Comparison of ENCODE assay signal across 8 cellular contexts in genomic region chr2:84939426-84940087, GRCh38. TPM values are rescaled to one million over a fixed set of nuclear protein-coding genes. Genes with fewer than 3 reads are reported as not detected.
DNase-seq lines count a peak whose midpoint lies in the region; ATAC-seq and TF ChIP-seq lines count a peak whose summit lies in the region.

No MANE protein-coding gene starts in this region.

- H3K9me3 Mint-ChIP-seq in GM23338, result no peaks in the 10 kb centered on the region
- H3K9me3 Mint-ChIP-seq in activated T-cell treated with anti-CD3 and anti-CD28 coated beads, Interleukin-2, amount 50 U/mL, for 72 hours, result peaks cover 0 to 2% of the 10 kb centered on the region in 2 donors

- H3K79me2 ChIP-seq in GM23338 (replicated peaks; ENCODE audit: insufficient read depth), result no peaks in the 10 kb centered on the region

- TF ChIP-seq CTCF in GM12865 (IDR thresholded peaks at IDR 0.05; ENCODE audit: insufficient read depth, low read depth, low read length, missing control alignments) (no peak), GM23338 (conservative IDR thresholded peaks at IDR 0.05; ENCODE audit: low read depth in 2 of 2) (no peak), sigmoid colon (IDR thresholded peaks at IDR 0.05) (no peak)

- H3K9me3 ChIP-seq in sigmoid colon, result no peaks in the 10 kb centered on the region

- H3K4me1 ChIP-seq in GM23338 (ENCODE audit: insufficient read depth) (peaks cover 19% of the 10 kb centered on the region), sigmoid colon (no peaks in the 10 kb centered on the region)

- intact Hi-C loops in sigmoid colon (cut with DNase I), result no loop called here

- no peaks in the 10 kb centered on the region; the same call in 1 of the 2 replicates for H4K20me1 ChIP-seq in GM23338 (replicated peaks; ENCODE audit: insufficient read depth)

- H3K4me2 ChIP-seq in GM23338, result peak overlapping the region; percentile 66

- H3K27me3 Mint-ChIP-seq in GM23338 (ENCODE audit: insufficient read depth, low read depth, poor library complexity), result peaks cover 16% of the 10 kb centered on the region
- H3K27me3 Mint-ChIP-seq in activated T-cell treated with anti-CD3 and anti-CD28 coated beads, Interleukin-2, amount 50 U/mL, for 72 hours (ENCODE audit: low read depth), result no peaks in the 10 kb centered on the region

- DNase-seq in GM12865 (ENCODE audit: low read depth) (peak; percentile 100), GM23338 (ENCODE audit: low spot score) (no peak), NAMALWA (ENCODE audit: low spot score) (peak; percentile 95), sigmoid colon (peak; percentile 41), cortex of kidney (lab: John Stamatoyannopoulos, UW) (no peak), putamen (ENCODE audit: low spot score) (no peak), iPS-NIHi11 (ENCODE audit: low spot score) (no peak)
- peak; percentile 81 to 85 for DNase-seq in activated T-cell treated with anti-CD3 and anti-CD28 coated beads, Interleukin-2, amount 50 U/mL, for 72 hours

- H2AFZ ChIP-seq in GM23338, result peak overlapping the region; percentile 61

- H3F3A ChIP-seq in GM23338 (replicated peaks; ENCODE audit: low read depth), result no peaks in the 10 kb centered on the region

- ATAC-seq in GM23338, result peak; percentile 37
- peak; percentile 75 to 81 for ATAC-seq in activated T-cell treated with anti-CD3 and anti-CD28 coated beads, Interleukin-2, amount 50 U/mL, for 72 hours (replicated peaks in 1 of 2)

- H3K4me3 Mint-ChIP-seq in GM23338, result peak overlapping the region; percentile 39; the same call in 1 of the 3 replicates
- peak overlapping the region; percentile 82 to 87 for H3K4me3 Mint-ChIP-seq in activated T-cell treated with anti-CD3 and anti-CD28 coated beads, Interleukin-2, amount 50 U/mL, for 72 hours

- H3K4me1 Mint-ChIP-seq in GM23338, result peaks cover 29% of the 10 kb centered on the region
- peaks cover 85% of the 10 kb centered on the region for H3K4me1 Mint-ChIP-seq in activated T-cell treated with anti-CD3 and anti-CD28 coated beads, Interleukin-2, amount 50 U/mL, for 72 hours (ENCODE audit: low read depth)

- no peak for TF ChIP-seq EP300 in sigmoid colon (IDR thresholded peaks at IDR 0.05)

- H3K27ac ChIP-seq in GM23338 (ENCODE audit: low read depth), result peak overlapping the region; percentile 34; the same call in 1 of the 2 replicates
- no peak overlapping the region for H3K27ac ChIP-seq in sigmoid colon

- peak overlapping the region; percentile 59 for H3K4me3 ChIP-seq in GM12865 (ENCODE audit: low read depth, low read length)
- H3K4me3 ChIP-seq in GM23338, result no peak overlapping the region
- no peak overlapping the region for H3K4me3 ChIP-seq in sigmoid colon

- no peaks in the 10 kb centered on the region for H3K36me3 Mint-ChIP-seq in GM23338 (ENCODE audit: low read depth)
- H3K36me3 Mint-ChIP-seq in activated T-cell treated with anti-CD3 and anti-CD28 coated beads, Interleukin-2, amount 50 U/mL, for 72 hours (ENCODE audit: insufficient read depth in 2 of 2), result peaks cover 2 to 8% of the 10 kb centered on the region in 2 donors

- 20 to 30% methylated on average over 9 of the region's 9 CpGs for WGBS in sigmoid colon, 2 donors

- no peak for TF ChIP-seq POLR2A in sigmoid colon (IDR thresholded peaks at IDR 0.05)

- H3K9me2 ChIP-seq in GM23338 (ENCODE audit: insufficient read depth), result no peaks in the 10 kb centered on the region

- H3K27me3 ChIP-seq in GM23338 (ENCODE audit: insufficient read depth), result no peaks in the 10 kb centered on the region
- H3K27me3 ChIP-seq in sigmoid colon, result no peaks in the 10 kb centered on the region

- H3K36me3 ChIP-seq in GM23338 (ENCODE audit: insufficient read depth) (no peaks in the 10 kb centered on the region), sigmoid colon (no peaks in the 10 kb centered on the region)

- peak overlapping the region; percentile 71 for H3K27ac Mint-ChIP-seq in GM23338
- peak overlapping the region; percentile 92 for H3K27ac Mint-ChIP-seq in activated T-cell treated with anti-CD3 and anti-CD28 coated beads, Interleukin-2, amount 50 U/mL, for 72 hours

TF ChIP-seq in GM23338, 12 proteins besides CTCF, POLR2A, EP300 and RAD21 (continues in another document):
- TF ChIP-seq EZH2phosphoT487 (IDR thresholded peaks at IDR 0.05; ENCODE audit: unreplicated experiment) (no peak), EZH2 (IDR thresholded peaks at IDR 0.05; ENCODE audit: low read depth, unreplicated experiment) (no peak), REST (IDR thresholded peaks at IDR 0.05; ENCODE audit: unreplicated experiment) (no peak), ZNF331 (CRISPR knock-in tag; IDR thresholded peaks at IDR 0.05; ENCODE audit: low read depth) (no peak), JUNB (IDR thresholded peaks at IDR 0.05; ENCODE audit: unreplicated experiment) (no peak)

RNA-seq across cellular contexts. Expression of gene KCMF1, which starts 31.4 kb away (rescaled TPM):
- total RNA-seq in GM23338 (2014; rRNA removed; shearing (Covaris generic)), result 120 and 129 TPM in 2 replicates
- 29.3 and 39.4 TPM in 2 replicates for polyA plus RNA-seq in GM23338 (2016; fragmentation: Nextera tagmentation; extraction: Ambion mirVana)
- total RNA-seq in activated T-cell treated with anti-CD3 and anti-CD28 coated beads, Interleukin-2, amount 50 U/mL, for 72 hours, result 100 to 1,000 TPM; 115 to 139 TPM
- 10 to 100 TPM; 35.7 to 64.5 (median 39.6) TPM for total RNA-seq in sigmoid colon
- 10 to 100 TPM; 44.6 to 73.1 (median 64.3) TPM for polyA plus RNA-seq in sigmoid colon

RNA-seq across cellular contexts. Expression of gene TMSB10, which starts 34.1 kb away (rescaled TPM):
- total RNA-seq in GM23338 (2014; rRNA removed; shearing (Covaris generic)), result 834 and 976 TPM in 2 replicates
- polyA plus RNA-seq in GM23338 (2016; fragmentation: Nextera tagmentation; extraction: Ambion mirVana), result 2,942 and 3,166 TPM in 2 replicates
- 1,000 to 10,000 TPM in 1 of 2 donors, 100 to 1,000 TPM in 1; 884 to 1,078 TPM for total RNA-seq in activated T-cell treated with anti-CD3 and anti-CD28 coated beads, Interleukin-2, amount 50 U/mL, for 72 hours
- 1,000 to 10,000 TPM; 1,887 to 2,459 (median 2,033) TPM for total RNA-seq in sigmoid colon
- polyA plus RNA-seq in sigmoid colon, result 1,000 to 10,000 TPM; 3,723 to 4,314 (median 4,173) TPM

RNA-seq across cellular contexts. Expression of gene TRABD2A, which starts 58.7 kb away (rescaled TPM):
- 12.1 and 15.7 TPM in 2 replicates for total RNA-seq in GM23338 (2014; rRNA removed; shearing (Covaris generic))
- polyA plus RNA-seq in GM23338 (2016; fragmentation: Nextera tagmentation; extraction: Ambion mirVana), result 5.5 and 6.0 TPM in 2 replicates
- total RNA-seq in activated T-cell treated with anti-CD3 and anti-CD28 coated beads, Interleukin-2, amount 50 U/mL, for 72 hours, result 10 to 100 TPM; 35.1 to 39.4 TPM
- 1 to 10 TPM in 1 of 4 donors, under 1 TPM in 3; 0.16 to 3.6 (median 0.65) TPM for total RNA-seq in sigmoid colon
- 10 to 100 TPM; 16.8 to 46.4 (median 25.4) TPM for polyA plus RNA-seq in sigmoid colon

Comparison
In these comparisons a context has a peak if more than half of its experiments do, and no peak if none do; other contexts are left out.
1. DNase-seq: peak in GM12865 (single experiment), NAMALWA (single experiment), activated T-cell treated with anti-CD3 and anti-CD28 coated beads, Interleukin-2, amount 50 U/mL, for 72 hours (2 of 2) and sigmoid colon (single experiment); none in GM23338 (single experiment), cortex of kidney (single experiment), putamen (single experiment) and iPS-NIHi11 (single experiment).